Comparison of ENCODE assay signal across 11 cellular contexts in genomic region chr1:27614625-27615344, GRCh38. TPM values are rescaled to one million over a fixed set of nuclear protein-coding genes. Genes with fewer than 3 reads are reported as not detected.
DNase-seq lines count a peak whose midpoint lies in the region; ATAC-seq and TF ChIP-seq lines count a peak whose summit lies in the region.
"Had no signal": no experiment of that assay in that cellular context is flagged by ENCODE, and none has a peak within 500 bp of the region (broad histone marks: within the 10 kb centered on the region; RNA-seq: fewer than 3 reads in every experiment).

No MANE protein-coding gene starts in this region.

- H3K9me3 Mint-ChIP-seq in GM23338 (no peaks in the 10 kb centered on the region; the same call in 2 of the 3 replicates), nephron (no peaks in the 10 kb centered on the region)
- H3K9me3 Mint-ChIP-seq in dendritic cell treated with granulocyte-macrophage colony-stimulating factor and Interleukin-4, amounts not matched to agents 40 ng/mL and 50 ng/mL, for 4 days = no peaks in the 10 kb centered on the region

- H3F3A ChIP-seq in GM23338 (replicated peaks; ENCODE audit: low read depth) = peaks cover 21% of the 10 kb centered on the region

- H2AFZ ChIP-seq in GM23338 = peak overlapping the region; percentile 99

- H3K4me1 ChIP-seq in GM23338 (ENCODE audit: insufficient read depth) = peaks cover 9% of the 10 kb centered on the region; the same call in 1 of the 2 replicates
- H3K4me1 ChIP-seq: uterus had no signal

- peaks cover 18% of the 10 kb centered on the region for H3K27me3 Mint-ChIP-seq in GM23338 (ENCODE audit: insufficient read depth, low read depth, poor library complexity)
- no peaks in the 10 kb centered on the region for H3K27me3 Mint-ChIP-seq in dendritic cell treated with granulocyte-macrophage colony-stimulating factor and Interleukin-4, amounts not matched to agents 40 ng/mL and 50 ng/mL, for 4 days
- peaks cover 4% of the 10 kb centered on the region for H3K27me3 Mint-ChIP-seq in nephron (ENCODE audit: low read depth)

- no peaks in the 10 kb centered on the region for H3K9me2 ChIP-seq in GM23338 (ENCODE audit: insufficient read depth)

- intact Hi-C loops in dendritic cell treated with granulocyte-macrophage colony-stimulating factor and Interleukin-4, amounts not matched to agents 40 ng/mL and 50 ng/mL, for 4 days (cut with micrococcal nuclease) = no loop called here

- H3K36me3 ChIP-seq in GM23338 (ENCODE audit: insufficient read depth) = no peaks in the 10 kb centered on the region
- H3K36me3 ChIP-seq: uterus had no signal

- H3K27ac Mint-ChIP-seq in GM23338 = no peak overlapping the region
- H3K27ac Mint-ChIP-seq in dendritic cell treated with granulocyte-macrophage colony-stimulating factor and Interleukin-4, amounts not matched to agents 40 ng/mL and 50 ng/mL, for 4 days = peak overlapping the region; percentile 33
- peak overlapping the region in 1 of 3 experiments; percentile 64 for H3K27ac Mint-ChIP-seq in nephron

- H4K20me1 ChIP-seq in GM23338 (replicated peaks; ENCODE audit: insufficient read depth) = no peaks in the 10 kb centered on the region; the same call in 1 of the 2 replicates

- H3K4me3 ChIP-seq in GM23338 = peak overlapping the region; percentile 88
- H3K4me3 ChIP-seq: BLaER1 treated with 17β-estradiol and CSF1 and Interleukin-3, amounts not matched to agents 10 nM and 100 nM; skin epidermis; uterus had no signal

- no peaks in the 10 kb centered on the region for H3K79me2 ChIP-seq in GM23338 (replicated peaks; ENCODE audit: insufficient read depth)

- H3K4me2 ChIP-seq in GM23338 = peak overlapping the region; percentile 99

- peak; percentile 74 for ATAC-seq in GM23338
- ATAC-seq in GM21576 (IDR thresholded peaks at IDR 0.05; ENCODE audit: unreplicated experiment) = no peak

- DNase-seq in GM23338 (ENCODE audit: low spot score) (peak; percentile 81), NCI-H526 treated with DMSO at 0.1 percent for 48 hours (lab: John Stamatoyannopoulos, UW) (no peak)
- DNase-seq in activated effector memory CD4-positive, alpha-beta T cell treated with Interleukin-2 at 50 U/mL for 16 hours = no peak
- DNase-seq: activated CD4-positive, CD25-positive, alpha-beta regulatory T cell; uterus had no signal

- TF ChIP-seq CTCF in GM23338 (conservative IDR thresholded peaks at IDR 0.05; ENCODE audit: low read depth in 2 of 2) (no peak), nephron (IDR thresholded peaks at IDR 0.05; ENCODE audit: unreplicated experiment in 3 of 3) (no peak)

- H3K27ac ChIP-seq in GM23338 (ENCODE audit: low read depth) = no peak overlapping the region
- H3K27ac ChIP-seq: BLaER1 treated with 17β-estradiol and CSF1 and Interleukin-3, amounts not matched to agents 10 nM and 100 nM; uterus had no signal

- H3K4me3 Mint-ChIP-seq in GM23338 (peak overlapping the region; percentile 80), nephron (peak overlapping the region; percentile 54 to 75 (median 72))
- no peak overlapping the region for H3K4me3 Mint-ChIP-seq in dendritic cell treated with granulocyte-macrophage colony-stimulating factor and Interleukin-4, amounts not matched to agents 40 ng/mL and 50 ng/mL, for 4 days

- H3K27me3 ChIP-seq in GM23338 (ENCODE audit: insufficient read depth) = peaks cover 6% of the 10 kb centered on the region; the same call in 1 of the 2 replicates
- H3K27me3 ChIP-seq: BLaER1 treated with 17β-estradiol and CSF1 and Interleukin-3, amounts not matched to agents 10 nM and 100 nM; uterus had no signal

- H3K36me3 Mint-ChIP-seq in GM23338 (ENCODE audit: low read depth) (no peaks in the 10 kb centered on the region; the same call in 2 of the 3 replicates), nephron (ENCODE audit: low read depth) (no peaks in the 10 kb centered on the region)
- H3K36me3 Mint-ChIP-seq in dendritic cell treated with granulocyte-macrophage colony-stimulating factor and Interleukin-4, amounts not matched to agents 40 ng/mL and 50 ng/mL, for 4 days (ENCODE audit: low read depth) = peaks cover 91% of the 10 kb centered on the region

- H3K4me1 Mint-ChIP-seq in GM23338 = peaks cover 13% of the 10 kb centered on the region
- H3K4me1 Mint-ChIP-seq in dendritic cell treated with granulocyte-macrophage colony-stimulating factor and Interleukin-4, amounts not matched to agents 40 ng/mL and 50 ng/mL, for 4 days (ENCODE audit: low read depth) = peaks cover 81% of the 10 kb centered on the region
- no peaks in the 10 kb centered on the region for H3K4me1 Mint-ChIP-seq in nephron

TF ChIP-seq in GM23338, 12 proteins besides CTCF, POLR2A, EP300 and RAD21:
- TF ChIP-seq POLR2AphosphoS5 (IDR thresholded peaks at IDR 0.05; ENCODE audit: low read depth) = 0 out of 2 replicates have a peak, but pooled peaks have one; percentile 23
- TF ChIP-seq JUNB (IDR thresholded peaks at IDR 0.05; ENCODE audit: unreplicated experiment) = no peak
- no peak for TF ChIP-seq ZNF114 (CRISPR knock-in tag; IDR thresholded peaks at IDR 0.05)
- peak; percentile 50; the same call in 1 of the 2 replicates for TF ChIP-seq ZNF331 (CRISPR knock-in tag; IDR thresholded peaks at IDR 0.05; ENCODE audit: low read depth)

RNA-seq across cellular contexts. Expression of gene AHDC1, which starts 10.8 kb away (rescaled TPM):
- total RNA-seq in GM23338 (2014; rRNA removed; shearing (Covaris generic)) = 19.1 and 22.2 TPM in 2 replicates
- 6.8 and 8.3 TPM in 2 replicates for polyA plus RNA-seq in GM23338 (2016; fragmentation: Nextera tagmentation; extraction: Ambion mirVana)

RNA-seq across cellular contexts. Expression of gene FGR, which starts 20.2 kb away (rescaled TPM):
- 0.16 and 0.56 TPM in 2 replicates for total RNA-seq in GM23338 (2014; rRNA removed; shearing (Covaris generic))
- 0.42 and 0.53 TPM in 2 replicates for polyA plus RNA-seq in GM23338 (2016; fragmentation: Nextera tagmentation; extraction: Ambion mirVana)
- total RNA-seq: epithelial cell of proximal tubule had no signal

RNA-seq across cellular contexts. Expression of gene IFI6, which starts 57.2 kb away (rescaled TPM):
- total RNA-seq in GM23338 (2014; rRNA removed; shearing (Covaris generic)) = 6.3 and 9.4 TPM in 2 replicates
- polyA plus RNA-seq in GM23338 (2016; fragmentation: Nextera tagmentation; extraction: Ambion mirVana) = 15.6 and 16.0 TPM in 2 replicates
